In genomic region chr3:138442433-138442832, GRCh38 we compare ENCODE assay signal across 1 cellular context.
TF ChIP-seq lines count a peak whose summit lies in the region.

No MANE protein-coding gene starts in this region.

TF ChIP-seq in H1, 55 proteins besides CTCF, POLR2A, EP300 and RAD21:
- TF ChIP-seq JUND (IDR thresholded peaks at IDR 0.05; ENCODE audit: low read length) (peak; percentile 30; the same call in 1 of the 2 replicates), TCF12 (IDR thresholded peaks at IDR 0.05; ENCODE audit: low read depth, low read length) (no peak)
